ENCODE assay signal across 15 cellular contexts in genomic region chr11:64633555-64634159, GRCh38. TPM values are rescaled to one million over a fixed set of nuclear protein-coding genes. Genes with fewer than 3 reads are reported as not detected.
A peak's percentile ranks its signal among the peaks of the same experiment; 100 is the strongest.
DNase-seq lines count a peak whose midpoint lies in the region; ATAC-seq, FAIRE-seq and TF ChIP-seq lines count a peak whose summit lies in the region.
"Had no signal": no experiment of that assay in that cellular context is flagged by ENCODE, and none has a peak within 500 bp of the region (broad histone marks: within the 10 kb centered on the region; RNA-seq: fewer than 3 reads in every experiment).

No MANE protein-coding gene starts in this region.

- no peaks in the 10 kb centered on the region for H3K36me3 ChIP-seq in BLaER1
- no peaks in the 10 kb centered on the region for H3K36me3 ChIP-seq in CD4-positive, CD25-positive, alpha-beta regulatory T cell (ENCODE audit: control insufficient read depth, insufficient read depth, low read length)

- no peaks in the 10 kb centered on the region for H3K27me3 ChIP-seq in BLaER1
- H3K27me3 ChIP-seq in CD4-positive, CD25-positive, alpha-beta regulatory T cell (ENCODE audit: control insufficient read depth, insufficient read depth, low read length), result no peaks in the 10 kb centered on the region

- peaks cover 0 to 3% (median 0%) of the 10 kb centered on the region in 7 donors for H3K9me3 Mint-ChIP-seq in CD4-positive, CD25-positive, alpha-beta regulatory T cell
- no peaks in the 10 kb centered on the region for H3K9me3 Mint-ChIP-seq in activated CD8-positive, alpha-beta T cell treated with anti-CD3 and anti-CD28 coated beads for 36 hours
- no peaks in the 10 kb centered on the region for H3K9me3 Mint-ChIP-seq in natural killer cell

- peak overlapping the region; percentile 28; the same call in 1 of the 2 replicates for H3K27ac ChIP-seq in BLaER1
- H3K27ac ChIP-seq in CD4-positive, CD25-positive, alpha-beta regulatory T cell (ENCODE audit: insufficient read depth, low read length, poor library complexity, severe bottlenecking), result no peak overlapping the region

- peak overlapping the region; percentile 98 for H3K4me2 ChIP-seq in BLaER1

- TF ChIP-seq CTCF in activated CD8-positive, alpha-beta T cell treated with anti-CD3 and anti-CD28 coated beads for 36 hours (IDR thresholded peaks at IDR 0.05), result no peak
- no peak for TF ChIP-seq CTCF in natural killer cell (IDR thresholded peaks at IDR 0.05)

- no peak for ATAC-seq in CD4-positive, CD25-positive, alpha-beta regulatory T cell (ENCODE audit: low read depth in 2 of 2)
- ATAC-seq in activated CD8-positive, alpha-beta T cell treated with anti-CD3 and anti-CD28 coated beads for 36 hours, result peak; percentile 30
- peak; percentile 33 to 61 (median 48) for ATAC-seq in natural killer cell
- no peak for ATAC-seq in HG03095 (IDR thresholded peaks at IDR 0.05; ENCODE audit: unreplicated experiment)

- peak overlapping the region; percentile 21 for H3K9ac ChIP-seq in BLaER1

- TF ChIP-seq POLR2A in H54 (IDR thresholded peaks at IDR 0.05; ENCODE audit: low read depth, low read length), result no peak

- H3K4me1 ChIP-seq in BLaER1, result peaks cover 85% of the 10 kb centered on the region
- H3K4me1 ChIP-seq in CD4-positive, CD25-positive, alpha-beta regulatory T cell (ENCODE audit: control insufficient read depth, insufficient read depth, low read length, poor library complexity, severe bottlenecking), result peaks cover 2% of the 10 kb centered on the region

- no peak overlapping the region for H3K4me3 ChIP-seq in BLaER1
- no peak overlapping the region for H3K4me3 ChIP-seq in CD4-positive, CD25-positive, alpha-beta regulatory T cell (ENCODE audit: low read depth, low read length)

- peaks cover 17% of the 10 kb centered on the region for H3K27me3 Mint-ChIP-seq in CD4-positive, CD25-positive, alpha-beta regulatory T cell
- H3K27me3 Mint-ChIP-seq in activated CD8-positive, alpha-beta T cell treated with anti-CD3 and anti-CD28 coated beads for 36 hours, result peaks cover 8% of the 10 kb centered on the region
- H3K27me3 Mint-ChIP-seq in natural killer cell (ENCODE audit: low read depth in 2 of 2), result no peaks in the 10 kb centered on the region

- DNase-seq in CD4-positive, CD25-positive, alpha-beta regulatory T cell, result peak in 1 of 3 donors; percentile 9
- no peak for DNase-seq in activated CD8-positive, alpha-beta T cell treated with anti-CD3 and anti-CD28 coated beads for 36 hours
- DNase-seq in natural killer cell (no peak), H54 (ENCODE audit: insufficient read length, low spot score) (no peak), kidney glomerular epithelial cell (lab: John Stamatoyannopoulos, UW) (no peak)
- DNase-seq: H7, Karpas-422, NCI-H1417 treated with DMSO at 0.1 percent for 48 hours, NCI-H2029, NCI-H510A treated with DMSO at 0.1 percent for 48 hours had no signal

- peak overlapping the region in 2 of 3 donors; percentile 64 to 68 for H3K27ac Mint-ChIP-seq in CD4-positive, CD25-positive, alpha-beta regulatory T cell
- H3K27ac Mint-ChIP-seq in activated CD8-positive, alpha-beta T cell treated with anti-CD3 and anti-CD28 coated beads for 36 hours, result no peak overlapping the region
- peak overlapping the region; percentile 65 to 87 for H3K27ac Mint-ChIP-seq in natural killer cell

- FAIRE-seq in H54 (lab: Jason Lieb, UNC), result no peak

- H3K9me3 ChIP-seq in BLaER1, result no peaks in the 10 kb centered on the region
- H3K9me3 ChIP-seq in CD4-positive, CD25-positive, alpha-beta regulatory T cell (ENCODE audit: control insufficient read depth in 2 of 2, low read length in 2 of 2), result no peaks in the 10 kb centered on the region

- no peaks in the 10 kb centered on the region for H3K36me3 Mint-ChIP-seq in CD4-positive, CD25-positive, alpha-beta regulatory T cell
- no peaks in the 10 kb centered on the region for H3K36me3 Mint-ChIP-seq in activated CD8-positive, alpha-beta T cell treated with anti-CD3 and anti-CD28 coated beads for 36 hours (ENCODE audit: low read depth)
- H3K36me3 Mint-ChIP-seq in natural killer cell, result no peaks in the 10 kb centered on the region

- POLR2A ChIA-PET in activated CD8-positive, alpha-beta T cell treated with anti-CD3 and anti-CD28 coated beads for 36 hours (lab: Charles Lee), result no interaction called here

- H3K4me3 Mint-ChIP-seq in CD4-positive, CD25-positive, alpha-beta regulatory T cell, result no peak overlapping the region
- H3K4me3 Mint-ChIP-seq in activated CD8-positive, alpha-beta T cell treated with anti-CD3 and anti-CD28 coated beads for 36 hours, result no peak overlapping the region
- H3K4me3 Mint-ChIP-seq in natural killer cell, result peak overlapping the region; percentile 38

- CTCF ChIA-PET in activated CD8-positive, alpha-beta T cell treated with anti-CD3 and anti-CD28 coated beads for 36 hours (lab: Charles Lee), result interaction anchor here (0.8 kb wide), 1 partner anchor 19 kb away, joined by 3 read pairs; no protein-coding TSS in a partner anchor

- H3K4me1 Mint-ChIP-seq in CD4-positive, CD25-positive, alpha-beta regulatory T cell, result peaks cover 0 to 10% (median 1%) of the 10 kb centered on the region in 4 donors
- H3K4me1 Mint-ChIP-seq in activated CD8-positive, alpha-beta T cell treated with anti-CD3 and anti-CD28 coated beads for 36 hours (ENCODE audit: low read depth), result peaks cover 7% of the 10 kb centered on the region
- peaks cover 29 to 39% of the 10 kb centered on the region in 2 donors for H3K4me1 Mint-ChIP-seq in natural killer cell

- peaks cover 6% of the 10 kb centered on the region for H4K20me1 ChIP-seq in BLaER1

- intact Hi-C loops in activated CD8-positive, alpha-beta T cell treated with anti-CD3 and anti-CD28 coated beads for 36 hours (cut with micrococcal nuclease), result no loop called here
- intact Hi-C loops in natural killer cell (cut with micrococcal nuclease), result no loop called here

RNA-seq across cellular contexts. Expression of gene SLC22A12, which starts 42.6 kb away (rescaled TPM):
- not detected for total RNA-seq in CD4-positive, CD25-positive, alpha-beta regulatory T cell
- not detected for polyA plus RNA-seq in CD4-positive, CD25-positive, alpha-beta regulatory T cell
- total RNA-seq in activated CD8-positive, alpha-beta T cell treated with anti-CD3 and anti-CD28 coated beads for 36 hours, result not detected
- total RNA-seq in natural killer cell, result not detected
- total RNA-seq: H7, RPMI7951 had no signal
- polyA plus RNA-seq: AG04450, BJ had no signal

Comparison
In these comparisons a context has a peak if more than half of its experiments do, and no peak if none do; other contexts are left out.
1. ATAC-seq: peak in activated CD8-positive, alpha-beta T cell treated with anti-CD3 and anti-CD28 coated beads for 36 hours (single experiment) and natural killer cell (3 of 3); none in CD4-positive, CD25-positive, alpha-beta regulatory T cell (0 of 2) and HG03095 (single experiment).